Comparison of ENCODE assay signal across 8 cellular contexts in the genomic region with DNA sequence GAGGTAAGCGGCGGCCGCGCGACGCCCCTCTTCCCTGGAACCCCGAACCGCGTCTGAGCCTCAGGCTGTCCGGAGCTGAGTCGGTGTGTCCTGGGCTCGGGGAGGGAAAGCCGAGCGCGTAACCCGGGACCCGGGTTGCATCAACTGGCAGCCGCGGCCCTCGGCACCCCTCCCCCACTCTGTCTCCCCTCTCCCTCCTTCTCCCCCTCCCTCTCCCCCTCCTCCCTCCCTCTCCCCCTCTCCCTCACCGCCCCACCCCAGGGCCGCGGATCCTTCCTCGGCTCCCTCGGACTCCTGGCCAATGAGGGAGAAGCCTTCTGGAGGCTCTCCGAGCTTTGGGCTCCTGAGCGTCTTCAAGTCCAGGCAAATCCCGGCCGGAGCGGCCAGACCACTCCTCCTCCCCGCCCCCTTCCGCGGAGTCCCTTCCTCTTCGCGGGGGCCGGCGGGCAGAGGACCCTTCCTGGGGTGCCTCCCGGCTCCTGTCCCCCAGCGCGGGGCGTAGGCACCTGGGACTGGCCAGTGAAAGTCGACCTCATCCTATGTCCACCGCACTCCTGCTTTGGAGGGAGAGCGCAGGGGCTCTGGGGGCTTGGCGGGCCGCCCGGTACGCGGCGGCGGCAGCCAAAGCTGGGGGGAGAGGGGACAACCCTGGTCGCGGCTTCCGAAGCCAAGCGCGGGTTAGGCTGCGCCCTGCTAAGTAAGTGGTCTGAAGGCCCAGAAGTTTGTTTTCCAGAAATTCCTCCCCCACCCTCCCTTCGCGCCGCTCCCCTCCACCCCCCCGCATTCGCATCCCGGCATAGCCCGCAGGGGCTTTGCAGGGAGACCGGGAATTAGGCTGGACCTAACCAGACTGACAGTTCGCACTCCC. TPM values are rescaled to one million over a fixed set of nuclear protein-coding genes. Genes with fewer than 3 reads are reported as not detected.
DNase-seq lines count a peak whose midpoint lies in the region; ATAC-seq and TF ChIP-seq lines count a peak whose summit lies in the region.

No MANE protein-coding gene starts in this region.

- peak overlapping the region; percentile 88 for H3K14ac ChIP-seq in H9 (ENCODE audit: insufficient read depth, low read length)

- H3K27ac ChIP-seq in H9 (ENCODE audit: insufficient read length, low read depth, low read length): no peak overlapping the region

- H2AFZ ChIP-seq in H9 (ENCODE audit: low read length): no peak overlapping the region

- H2BK12ac ChIP-seq in H9 (ENCODE audit: insufficient read length, low read depth, low read length): no peak overlapping the region

- no peaks in the 10 kb centered on the region for H3K9me3 Mint-ChIP-seq in H9

- no peak overlapping the region for H3K56ac ChIP-seq in H9 (ENCODE audit: insufficient read length, low read depth, low read length)

- no peak overlapping the region for H2AK5ac ChIP-seq in H9 (ENCODE audit: insufficient read length, low read length)

- peaks cover 37% of the 10 kb centered on the region in 2 experiments for H3K4me1 Mint-ChIP-seq in H9

- intact Hi-C loops in cardiac septum (cut with DNase I): loop anchor here (5.0 kb wide), 1 partner anchor 67 kb away; a partner anchor contains a TSS

- H2BK5ac ChIP-seq in H9 (ENCODE audit: insufficient read length, low read length): no peak overlapping the region

- CTCF ChIA-PET in BJ (lab: Yijun Ruan, JAX): interaction anchor here (0.8 to 2.5 kb wide), 4 partner anchors 12 to 172 kb away, joined by 3 to 14 read pairs (median 4); no protein-coding TSS in a partner anchor

- peak overlapping the region in 2 of 3 experiments; percentile 28 to 87; a peak in 1 of 7 replicates for H3K27ac Mint-ChIP-seq in H9

- H3K36me3 Mint-ChIP-seq in H9 (ENCODE audit: insufficient read depth in 1 of 3, low read depth in 3 of 3): peaks cover 3 to 7% (median 4%) of the 10 kb centered on the region in 3 experiments; a peak in 4 of 7 replicates

- peaks cover 6% of the 10 kb centered on the region; the same call in 1 of the 2 replicates for H3K4me1 ChIP-seq in H9 (ENCODE audit: insufficient read depth, low read length)
- peaks cover 18% of the 10 kb centered on the region for H3K4me1 ChIP-seq in NT2/D1 (ENCODE audit: insufficient read depth, insufficient read length)
- peaks cover 42% of the 10 kb centered on the region for H3K4me1 ChIP-seq in adipocyte (ENCODE audit: control insufficient read depth, insufficient read depth, low read length)

- peaks cover 29% of the 10 kb centered on the region; the same call in 1 of the 2 replicates for H3K79me2 ChIP-seq in H9 (ENCODE audit: insufficient read depth, low read length)

- no peak overlapping the region for H4K5ac ChIP-seq in H9 (ENCODE audit: insufficient read length, low read depth, low read length)

- DNase-seq in BJ (ENCODE audit: low read depth): no peak
- DNase-seq in H9: peak; percentile 92
- peak; percentile 86 for DNase-seq in NT2/D1 (ENCODE audit: low read depth, low spot score)
- DNase-seq in adipocyte (ENCODE audit: low read depth): peak; percentile 92
- peak; percentile 80 for DNase-seq in cardiac septum (ENCODE audit: low spot score)
- DNase-seq in omental fat pad (ENCODE audit: low spot score): no peak

- no peak overlapping the region for H2BK20ac ChIP-seq in H9 (ENCODE audit: low read depth, low read length, poor library complexity, severe bottlenecking)

- POLR2A ChIA-PET in BJ (lab: Charles Lee): interaction anchor here (0.7 to 0.8 kb wide), 2 partner anchors 183 to 245 kb away, joined by 3 read pairs; a partner anchor contains a TSS

- H3K27me3 Mint-ChIP-seq in H9 (ENCODE audit: low read depth): no peaks in the 10 kb centered on the region; the same call in 1 of the 2 replicates

- no peaks in the 10 kb centered on the region for H3K27me3 ChIP-seq in BJ (ENCODE audit: control insufficient read depth, insufficient read depth, low read length)
- no peaks in the 10 kb centered on the region for H3K27me3 ChIP-seq in H9 (ENCODE audit: insufficient read depth, low read length)
- H3K27me3 ChIP-seq in NT2/D1 (ENCODE audit: insufficient read depth, insufficient read length): no peaks in the 10 kb centered on the region
- no peaks in the 10 kb centered on the region for H3K27me3 ChIP-seq in adipocyte (replicated peaks; ENCODE audit: control insufficient read depth, insufficient read depth, low read length)

- H3K23me2 ChIP-seq in H9 (ENCODE audit: insufficient read length, low read depth, low read length, poor library complexity, severe bottlenecking): peaks cover 7% of the 10 kb centered on the region

- H3K18ac ChIP-seq in H9 (ENCODE audit: insufficient read length, low read depth, low read length): peak overlapping the region; percentile 85

- H3K9ac ChIP-seq in H9 (ENCODE audit: extremely low read depth, insufficient read length, low read length) (peak overlapping the region; percentile 60), NT2/D1 (ENCODE audit: insufficient read length, low read depth) (peak overlapping the region; percentile 94), adipocyte (ENCODE audit: low read length) (peak overlapping the region; percentile 99)

- H3K4me3 Mint-ChIP-seq in H9: peak overlapping the region; percentile 81 to 83

- peak overlapping the region; percentile 85 for H3K4me2 ChIP-seq in H9 (ENCODE audit: insufficient read depth, insufficient read length, low read length)

- no peak overlapping the region for H2BK15ac ChIP-seq in H9 (ENCODE audit: low read depth, low read length)

- H3K79me1 ChIP-seq in H9 (ENCODE audit: insufficient read depth, low read depth, low read length, poor library complexity, severe bottlenecking): peaks cover 3% of the 10 kb centered on the region

- no peak overlapping the region for H4K91ac ChIP-seq in H9 (ENCODE audit: insufficient read length, low read depth, low read length)

- no peaks in the 10 kb centered on the region for H4K20me1 ChIP-seq in H9 (ENCODE audit: control insufficient read depth, insufficient read depth, insufficient read length)

- H4K8ac ChIP-seq in H9 (replicated peaks; ENCODE audit: insufficient read length, low read depth, low read length): no peak overlapping the region

- ATAC-seq in omental fat pad (ENCODE audit: low FRiP score) (peak; percentile 55), GM21367 (IDR thresholded peaks at IDR 0.05; ENCODE audit: unreplicated experiment) (no peak), GM18867 (IDR thresholded peaks at IDR 0.05; ENCODE audit: unreplicated experiment) (no peak)

- no peaks in the 10 kb centered on the region for H3K9me3 ChIP-seq in H9 (ENCODE audit: control insufficient read depth, low read depth, low read length)
- H3K9me3 ChIP-seq in NT2/D1 (ENCODE audit: insufficient read depth, low read length): no peaks in the 10 kb centered on the region
- no peaks in the 10 kb centered on the region for H3K9me3 ChIP-seq in adipocyte (ENCODE audit: control insufficient read depth, low read length)

- WGBS in H9 (ENCODE audit: extremely low coverage, insufficient read length, low lambda C conversion rate): no CpG with 5 or more reads among the region's 66 CpGs

- H3K4me3 ChIP-seq in BJ (ENCODE audit: low read depth, low read length) (peak overlapping the region; percentile 98), NT2/D1 (ENCODE audit: insufficient read length, low read depth) (peak overlapping the region; percentile 88), adipocyte (ENCODE audit: low read length) (peak overlapping the region; percentile 91)

- H3T11ph ChIP-seq in H9 (ENCODE audit: low read length): no peak overlapping the region

- TF ChIP-seq CTCF in BJ (IDR thresholded peaks at IDR 0.05; ENCODE audit: insufficient read depth, low read depth, low read length) (no peak), H9 (conservative IDR thresholded peaks at IDR 0.05) (no peak), omental fat pad (IDR thresholded peaks at IDR 0.05) (no peak)

- H3K23ac ChIP-seq in H9 (ENCODE audit: insufficient read length, low read depth, low read length): no peak overlapping the region

- no peaks in the 10 kb centered on the region for H3K36me3 ChIP-seq in BJ (ENCODE audit: control insufficient read depth, insufficient read depth, low read length)
- peaks cover 3% of the 10 kb centered on the region for H3K36me3 ChIP-seq in NT2/D1 (ENCODE audit: insufficient read depth, insufficient read length, low read length)
- no peaks in the 10 kb centered on the region for H3K36me3 ChIP-seq in adipocyte (ENCODE audit: control insufficient read depth, insufficient read depth, low read length, severe bottlenecking)

- no peak overlapping the region for H3K4ac ChIP-seq in H9 (ENCODE audit: low read depth, low read length)

- no peak overlapping the region for H2BK120ac ChIP-seq in H9 (ENCODE audit: low read depth, low read length, poor library complexity, severe bottlenecking)

RNA-seq across cellular contexts. Expression of a gene that starts 0.9 kb away (rescaled TPM):
- 35.4 and 53.4 TPM in 2 replicates for polyA plus RNA-seq in BJ (2011; rRNA removed)
- 50.1 and 77.8 TPM in 2 replicates for polyA minus RNA-seq in BJ (2011; rRNA and poly(A)+ RNA removed)
- total RNA-seq in H9 (2021) (24.6 and 24.7 TPM in 2 replicates), cardiac septum (4.7 TPM), omental fat pad (10 to 100 TPM; 13.2 to 20.4 (median 13.8) TPM)

RNA-seq across cellular contexts. Expression of a gene that starts 24.2 kb away (rescaled TPM):
- polyA plus RNA-seq in BJ (2011; rRNA removed): 168 and 211 TPM in 2 replicates
- polyA minus RNA-seq in BJ (2011; rRNA and poly(A)+ RNA removed): 12.0 and 13.6 TPM in 2 replicates
- total RNA-seq in H9 (2021) (257 and 275 TPM in 2 replicates), cardiac septum (423 TPM), omental fat pad (100 to 1,000 TPM in 2 of 4 donors, 10 to 100 TPM in 2; 92.5 to 149 (median 107) TPM)

RNA-seq across cellular contexts. Expression of a gene that starts 27.3 kb away (rescaled TPM):
- 49.1 and 70.2 TPM in 2 replicates for polyA plus RNA-seq in BJ (2011; rRNA removed)
- polyA minus RNA-seq in BJ (2011; rRNA and poly(A)+ RNA removed): 14.0 and 17.1 TPM in 2 replicates
- total RNA-seq in H9 (2021) (126 and 132 TPM in 2 replicates), cardiac septum (54.1 TPM), omental fat pad (10 to 100 TPM; 48.3 to 72.2 (median 64.1) TPM)

Comparison
In these comparisons a context has a peak if more than half of its experiments do, and no peak if none do; other contexts are left out.
1. DNase-seq: peak in H9 (single experiment), NT2/D1 (single experiment), adipocyte (single experiment) and cardiac septum (single experiment); none in BJ (single experiment) and omental fat pad (single experiment).
2. Peak in every context shown above with its lines, with median percentiles within 50 percentile points of each other: H3K4me3 ChIP-seq and H3K9ac ChIP-seq.